In the genomic region with DNA sequence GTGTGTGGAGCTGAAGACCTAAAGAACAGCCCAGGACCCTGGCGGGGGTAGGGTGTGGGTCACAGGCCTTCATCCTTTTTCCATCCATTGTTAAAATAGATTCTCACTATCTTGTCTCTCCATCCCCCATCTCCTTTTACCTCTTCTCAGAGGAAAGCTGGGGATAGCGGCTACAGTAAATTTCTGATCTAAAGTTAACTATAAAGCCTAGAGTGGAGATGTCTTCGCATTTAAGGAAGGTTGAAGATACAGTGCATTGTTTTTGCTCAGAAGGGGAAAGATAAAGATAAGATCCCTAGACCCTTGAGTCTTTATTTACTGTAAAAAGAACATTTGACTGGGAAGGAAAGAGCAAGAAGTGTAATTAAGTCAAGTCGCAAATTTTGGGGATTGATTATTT, we compare ENCODE assay signal across 13 cellular contexts. TPM values are rescaled to one million over a fixed set of nuclear protein-coding genes. Genes with fewer than 3 reads are reported as not detected.
"Had no signal": no experiment of that assay in that cellular context is flagged by ENCODE, and none has a peak within 500 bp of the region (broad histone marks: within the 10 kb centered on the region; RNA-seq: fewer than 3 reads in every experiment).

No MANE protein-coding gene starts in this region.

- H3K4me3 ChIP-seq: cardiac muscle cell, heart left ventricle, left ventricle myocardium inferior, skin epidermis, tibial nerve had no signal

- H3K27ac ChIP-seq: cardiac muscle cell, heart left ventricle, left ventricle myocardium inferior, skin epidermis, tibial nerve had no signal

- H3K9me3 ChIP-seq: heart left ventricle, left ventricle myocardium inferior, tibial nerve had no signal

- DNase-seq: activated CD4-positive, alpha-beta memory T cell treated with anti-CD3 and anti-CD28 coated beads, Interleukin-2, amount 10 ng/mL, durations not matched to agents 7 days and 5 days; activated CD4-positive, alpha-beta T cell treated with anti-CD3 and anti-CD28 coated beads for 1 hour; activated naive CD8-positive, alpha-beta T cell treated with anti-CD3 and anti-CD28 coated beads, Interleukin-2, amount 50 U/mL, for 24 hours; activated T-cell treated with anti-CD3 and anti-CD28 coated beads, Interleukin-2, amount 50 U/mL, for 72 hours; heart left ventricle; islet precursor cell; left ventricle myocardium inferior had no signal

- H3K4me3 Mint-ChIP-seq: activated CD4-positive, alpha-beta memory T cell treated with anti-CD3 and anti-CD28 coated beads, Interleukin-2, amount 10 ng/mL, durations not matched to agents 7 days and 5 days; activated naive CD8-positive, alpha-beta T cell treated with anti-CD3 and anti-CD28 coated beads, Interleukin-2, amount 50 U/mL, for 24 hours; activated T-cell treated with anti-CD3 and anti-CD28 coated beads, Interleukin-2, amount 50 U/mL, for 72 hours had no signal

- ATAC-seq: activated naive CD8-positive, alpha-beta T cell treated with anti-CD3 and anti-CD28 coated beads, Interleukin-2, amount 50 U/mL, for 24 hours; activated T-cell treated with anti-CD3 and anti-CD28 coated beads, Interleukin-2, amount 50 U/mL, for 72 hours; heart left ventricle had no signal

- FAIRE-seq: astrocyte, frontal cortex had no signal

- H3K9me3 Mint-ChIP-seq: activated CD4-positive, alpha-beta memory T cell treated with anti-CD3 and anti-CD28 coated beads, Interleukin-2, amount 10 ng/mL, durations not matched to agents 7 days and 5 days; activated naive CD8-positive, alpha-beta T cell treated with anti-CD3 and anti-CD28 coated beads, Interleukin-2, amount 50 U/mL, for 24 hours had no signal

- H3K36me3 ChIP-seq: cardiac muscle cell, heart left ventricle, left ventricle myocardium inferior, tibial nerve had no signal

- H3K27ac Mint-ChIP-seq: activated CD4-positive, alpha-beta memory T cell treated with anti-CD3 and anti-CD28 coated beads, Interleukin-2, amount 10 ng/mL, durations not matched to agents 7 days and 5 days; activated naive CD8-positive, alpha-beta T cell treated with anti-CD3 and anti-CD28 coated beads, Interleukin-2, amount 50 U/mL, for 24 hours; activated T-cell treated with anti-CD3 and anti-CD28 coated beads, Interleukin-2, amount 50 U/mL, for 72 hours had no signal

- H3K4me1 Mint-ChIP-seq: activated CD4-positive, alpha-beta memory T cell treated with anti-CD3 and anti-CD28 coated beads, Interleukin-2, amount 10 ng/mL, durations not matched to agents 7 days and 5 days; activated naive CD8-positive, alpha-beta T cell treated with anti-CD3 and anti-CD28 coated beads, Interleukin-2, amount 50 U/mL, for 24 hours had no signal

RNA-seq across cellular contexts. Expression of gene FOXA2, which starts 8.6 kb away (rescaled TPM):
- total RNA-seq: activated CD4-positive, alpha-beta memory T cell treated with anti-CD3 and anti-CD28 coated beads, Interleukin-2, amount 10 ng/mL, durations not matched to agents 7 days and 5 days; activated T-cell treated with anti-CD3 and anti-CD28 coated beads, Interleukin-2, amount 50 U/mL, for 72 hours; astrocyte; fibroblast of lung; frontal cortex; heart left ventricle; left ventricle myocardium inferior had no signal
- polyA plus RNA-seq: cardiac muscle cell, fibroblast of lung, heart left ventricle had no signal
